ENCODE assay signal across 17 cellular contexts in the genomic region with DNA sequence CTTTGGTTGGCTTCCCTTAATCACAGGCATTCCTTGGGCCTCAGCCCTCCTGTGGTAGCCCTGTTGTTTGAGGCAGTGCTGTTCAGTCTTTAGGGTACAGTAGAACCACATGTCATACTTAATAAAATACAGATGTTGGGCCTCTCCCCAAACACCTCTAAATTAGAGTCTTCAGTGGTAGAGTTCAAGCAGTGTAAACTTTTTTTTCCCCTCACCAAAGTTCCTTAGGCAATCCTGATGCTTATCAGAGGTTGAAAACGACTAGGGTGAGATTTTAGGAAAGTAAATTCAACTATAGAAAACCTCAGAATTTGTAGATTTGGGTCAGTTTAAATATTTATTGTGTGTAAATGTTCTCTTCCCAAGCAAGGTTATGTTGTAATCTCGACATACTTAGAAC. TPM values are rescaled to one million over a fixed set of nuclear protein-coding genes. Genes with fewer than 3 reads are reported as not detected.
DNase-seq lines count a peak whose midpoint lies in the region; ATAC-seq and TF ChIP-seq lines count a peak whose summit lies in the region.
"Had no signal": no experiment of that assay in that cellular context is flagged by ENCODE, and none has a peak within 500 bp of the region (broad histone marks: within the 10 kb centered on the region; RNA-seq: fewer than 3 reads in every experiment).

No MANE protein-coding gene starts in this region.

- H3K9me3 Mint-ChIP-seq in HFFc6 (no peaks in the 10 kb centered on the region), T-cell (no peaks in the 10 kb centered on the region), mesothelial cell of epicardium (no peaks in the 10 kb centered on the region)
- H3K9me3 Mint-ChIP-seq: CD8-positive, alpha-beta memory T cell had no signal

- H3K27me3 Mint-ChIP-seq in HFFc6 (ENCODE audit: insufficient read depth) (peaks cover 1% of the 10 kb centered on the region; the same call in 1 of the 2 replicates), T-cell (no peaks in the 10 kb centered on the region), mesothelial cell of epicardium (ENCODE audit: low read depth) (no peaks in the 10 kb centered on the region)
- H3K27me3 Mint-ChIP-seq: CD8-positive, alpha-beta memory T cell had no signal

- no peak overlapping the region for H3K4me3 Mint-ChIP-seq in HFFc6
- H3K4me3 Mint-ChIP-seq in T-cell = no peak overlapping the region
- H3K4me3 Mint-ChIP-seq in mesothelial cell of epicardium = no peak overlapping the region
- H3K4me3 Mint-ChIP-seq: CD8-positive, alpha-beta memory T cell had no signal

- H3K27ac Mint-ChIP-seq in HFFc6 (peak overlapping the region; percentile 74; the same call in 1 of the 2 replicates), T-cell (no peak overlapping the region), mesothelial cell of epicardium (no peak overlapping the region)

- CTCF ChIA-PET in T-cell (lab: Charles Lee) = no interaction called here

- peaks cover 38% of the 10 kb centered on the region for H3K4me1 Mint-ChIP-seq in HFFc6 (ENCODE audit: low read depth)
- peaks cover 0 to 6% (median 0%) of the 10 kb centered on the region in 3 donors for H3K4me1 Mint-ChIP-seq in T-cell
- no peaks in the 10 kb centered on the region for H3K4me1 Mint-ChIP-seq in mesothelial cell of epicardium

- H3K36me3 Mint-ChIP-seq in HFFc6 (ENCODE audit: low read depth) (peaks cover 16% of the 10 kb centered on the region), T-cell (peaks cover 46% of the 10 kb centered on the region), mesothelial cell of epicardium (peaks cover 28% of the 10 kb centered on the region)

- DNase-seq in HFFc6 (no peak), fibroblast of villous mesenchyme (ENCODE audit: low read depth) (peak; percentile 53), substantia nigra (lab: John Stamatoyannopoulos, UW) (no peak), T-cell (no peak), mesothelial cell of epicardium (ENCODE audit: low spot score in 2 of 2, unreplicated experiment in 2 of 2) (no peak)
- DNase-seq: BE2C; CD8-positive, alpha-beta memory T cell; DMS79; KG1; NCI-H1436; NCI-H2029; NCI-H774; PC-3 had no signal

- H3K27ac ChIP-seq in angular gyrus (ENCODE audit: low read depth, low read length) = peak overlapping the region; percentile 8
- H3K27ac ChIP-seq in substantia nigra (ENCODE audit: low read depth, low read length, poor library complexity, severe bottlenecking) = peak overlapping the region; percentile 38
- H3K27ac ChIP-seq: SJSA1 had no signal

- ATAC-seq in T-cell (replicated peaks in 1 of 4) (no peak), HG02610 (IDR thresholded peaks at IDR 0.05; ENCODE audit: unreplicated experiment) (no peak)
- ATAC-seq: PC-3 had no signal

- POLR2A ChIA-PET in T-cell (lab: Charles Lee) = no interaction called here

- TF ChIP-seq CTCF in HFFc6 (IDR thresholded peaks at IDR 0.05) (no peak), fibroblast of villous mesenchyme (IDR thresholded peaks at IDR 0.05; ENCODE audit: insufficient read depth, low read depth, low read length) (no peak), mesothelial cell of epicardium (IDR thresholded peaks at IDR 0.05; ENCODE audit: unreplicated experiment) (no peak)

- no peak overlapping the region for H3K4me3 ChIP-seq in fibroblast of villous mesenchyme (ENCODE audit: low read depth, low read length)
- H3K4me3 ChIP-seq: HAP-1, SJSA1 had no signal

RNA-seq across cellular contexts. Expression of a gene that starts 44.6 kb away (rescaled TPM):
- 1 to 10 TPM; 7.2 to 9.8 (median 8.9) TPM for total RNA-seq in HFFc6 (2021; fragmentation: NEBNext Ultra II Directional; extraction: Animal tissue kit (Norgen Biotek cat#: 25700))
- total RNA-seq in fibroblast of villous mesenchyme (7.4 and 12.5 TPM in 2 replicates), T-cell (10 to 100 TPM in 2 of 5 donors, 1 to 10 TPM in 3; 7.5 to 10.6 (median 9.5) TPM), mesothelial cell of epicardium (14.6 to 14.9 TPM (median 14.7 TPM) in 3 replicates)

RNA-seq across cellular contexts. Expression of a gene that starts 51.4 kb away (rescaled TPM):
- total RNA-seq in HFFc6 (2021; fragmentation: NEBNext Ultra II Directional; extraction: Animal tissue kit (Norgen Biotek cat#: 25700)) = 10 to 100 TPM; 15.2 to 19.0 (median 16.1) TPM
- total RNA-seq in fibroblast of villous mesenchyme (15.8 and 24.2 TPM in 2 replicates), T-cell (10 to 100 TPM; 22.7 to 35.1 (median 25.7) TPM), mesothelial cell of epicardium (36.5 to 36.7 TPM (median 36.5 TPM) in 3 replicates)

RNA-seq across cellular contexts. Expression of a gene that starts 52.6 kb away (rescaled TPM):
- total RNA-seq in HFFc6 (2021; fragmentation: NEBNext Ultra II Directional; extraction: Animal tissue kit (Norgen Biotek cat#: 25700)) = 10 to 100 TPM; 11.6 to 13.5 (median 13.1) TPM
- total RNA-seq in fibroblast of villous mesenchyme (8.7 and 12.5 TPM in 2 replicates), T-cell (10 to 100 TPM; 11.1 to 14.4 (median 11.7) TPM), mesothelial cell of epicardium (29.0 to 30.6 TPM (median 30.0 TPM) in 3 replicates)
